Comparison of ENCODE assay signal across 25 cellular contexts in the genomic region with DNA sequence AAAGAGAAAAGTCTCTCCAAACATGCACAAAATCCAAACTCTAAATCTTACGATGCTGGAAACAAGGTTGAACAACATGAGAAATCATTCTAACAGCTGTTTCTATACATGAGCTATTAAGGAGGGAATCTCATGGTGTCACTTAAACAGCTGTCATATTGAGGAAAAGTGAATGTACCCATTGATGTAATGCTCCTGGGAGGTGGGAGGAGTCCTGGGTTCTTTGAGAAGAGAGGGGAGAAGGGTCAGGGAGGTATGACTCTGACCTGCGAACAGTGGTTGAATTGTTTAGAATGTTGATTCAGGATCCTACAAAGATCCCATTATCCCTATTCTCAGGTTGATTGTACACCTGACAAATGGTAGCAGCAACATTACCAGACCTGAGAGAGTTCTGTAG. TPM values are rescaled to one million over a fixed set of nuclear protein-coding genes. Genes with fewer than 3 reads are reported as not detected.
"Had no signal": no experiment of that assay in that cellular context is flagged by ENCODE, and none has a peak within 500 bp of the region (broad histone marks: within the 10 kb centered on the region; RNA-seq: fewer than 3 reads in every experiment).

No MANE protein-coding gene starts in this region.

- H3K36me3 Mint-ChIP-seq: activated naive CD4-positive, alpha-beta T cell treated with anti-CD3 and anti-CD28 coated beads, Interleukin-2, amount 50 U/mL, for 72 hours; brain; memory B cell; natural killer cell treated with Interleukin-12 subunit alpha and Interleukin-12 subunit beta and Interleukin-15 and Interleukin-18, amount 100 ng/mL, for 72 hours; stimulated activated memory B cell treated with anti-CD40 and anti-IgM and Interleukin-4, amounts not matched to agents 10 μg/mL and 1 μg/mL and 100 μg/mL, for 72 hours had no signal

- H3K4me3 Mint-ChIP-seq: activated CD4-positive, alpha-beta T cell treated with anti-CD3 and anti-CD28 coated beads, Interleukin-2, amount 10 ng/mL, durations not matched to agents 7 days and 5 days; activated CD8-positive, alpha-beta T cell treated with anti-CD3 and anti-CD28 coated beads, Interleukin-2, amount 10 ng/mL, durations not matched to agents 7 days and 5 days; activated T-helper 17 cell treated with anti-CD3 and anti-CD28 coated beads, Interleukin-2, amount 50 U/mL, for 72 hours; brain; dendritic cell treated with granulocyte-macrophage colony-stimulating factor and Interleukin-4, amounts not matched to agents 40 ng/mL and 50 ng/mL, for 4 days; memory B cell; natural killer cell treated with Interleukin-12 subunit alpha and Interleukin-12 subunit beta and Interleukin-15 and Interleukin-18, amount 100 ng/mL, for 72 hours; stimulated activated memory B cell treated with anti-CD40 and anti-IgM and Interleukin-4, amounts not matched to agents 10 μg/mL and 1 μg/mL and 100 μg/mL, for 72 hours had no signal

- H3K4me1 ChIP-seq: stomach, transverse colon had no signal

- H3K27ac Mint-ChIP-seq: activated CD4-positive, alpha-beta T cell treated with anti-CD3 and anti-CD28 coated beads, Interleukin-2, amount 10 ng/mL, durations not matched to agents 7 days and 5 days; activated CD8-positive, alpha-beta T cell treated with anti-CD3 and anti-CD28 coated beads, Interleukin-2, amount 10 ng/mL, durations not matched to agents 7 days and 5 days; activated naive CD4-positive, alpha-beta T cell treated with anti-CD3 and anti-CD28 coated beads, Interleukin-2, amount 50 U/mL, for 72 hours; activated T-helper 17 cell treated with anti-CD3 and anti-CD28 coated beads, Interleukin-2, amount 50 U/mL, for 72 hours; dendritic cell treated with granulocyte-macrophage colony-stimulating factor and Interleukin-4, amounts not matched to agents 40 ng/mL and 50 ng/mL, for 4 days; memory B cell; natural killer cell treated with Interleukin-12 subunit alpha and Interleukin-12 subunit beta and Interleukin-15 and Interleukin-18, amount 100 ng/mL, for 72 hours; stimulated activated memory B cell treated with anti-CD40 and anti-IgM and Interleukin-4, amounts not matched to agents 10 μg/mL and 1 μg/mL and 100 μg/mL, for 72 hours had no signal

- ATAC-seq: activated CD8-positive, alpha-beta T cell treated with anti-CD3 and anti-CD28 coated beads, Interleukin-2, amount 10 ng/mL, durations not matched to agents 7 days and 5 days; activated naive CD4-positive, alpha-beta T cell treated with anti-CD3 and anti-CD28 coated beads, Interleukin-2, amount 50 U/mL, for 72 hours; activated T-helper 17 cell treated with anti-CD3 and anti-CD28 coated beads, Interleukin-2, amount 50 U/mL, for 72 hours; heart left ventricle; left colon; natural killer cell treated with Interleukin-12 subunit alpha and Interleukin-12 subunit beta and Interleukin-15 and Interleukin-18, amount 100 ng/mL, for 72 hours; stimulated activated memory B cell treated with anti-CD40 and anti-IgM and Interleukin-4, amounts not matched to agents 10 μg/mL and 1 μg/mL and 100 μg/mL, for 72 hours had no signal

- H3K27me3 Mint-ChIP-seq: activated CD4-positive, alpha-beta T cell treated with anti-CD3 and anti-CD28 coated beads, Interleukin-2, amount 10 ng/mL, durations not matched to agents 7 days and 5 days; activated T-helper 17 cell treated with anti-CD3 and anti-CD28 coated beads, Interleukin-2, amount 50 U/mL, for 72 hours; memory B cell; natural killer cell treated with Interleukin-12 subunit alpha and Interleukin-12 subunit beta and Interleukin-15 and Interleukin-18, amount 100 ng/mL, for 72 hours; stimulated activated memory B cell treated with anti-CD40 and anti-IgM and Interleukin-4, amounts not matched to agents 10 μg/mL and 1 μg/mL and 100 μg/mL, for 72 hours had no signal

- H3K27me3 ChIP-seq: pancreas, sigmoid colon, stomach, transverse colon had no signal

- H3K36me3 ChIP-seq: heart left ventricle, pancreas, sigmoid colon, stomach, transverse colon, WERI-Rb-1 had no signal

- DNase-seq: activated CD4-positive, alpha-beta T cell treated with anti-CD3 and anti-CD28 coated beads, Interleukin-2, amount 10 ng/mL, durations not matched to agents 7 days and 5 days; activated CD4-positive, CD25-positive, alpha-beta regulatory T cell treated with anti-CD3 and anti-CD28 coated beads, Interleukin-2, amount 50 U/mL, for 72 hours; activated CD8-positive, alpha-beta T cell treated with anti-CD3 and anti-CD28 coated beads, Interleukin-2, amount 10 ng/mL, durations not matched to agents 7 days and 5 days; aorta; caudate nucleus; effector CD4-positive, alpha-beta T cell; heart left ventricle; left colon; pancreas; sigmoid colon; stimulated activated CD4-positive, alpha-beta T cell treated with anti-CD3 and anti-CD28 coated beads, Interleukin-15, amount 100 ng/mL, for 24 hours; stomach; transverse colon; WERI-Rb-1 had no signal

- H3K4me1 Mint-ChIP-seq: activated CD4-positive, alpha-beta T cell treated with anti-CD3 and anti-CD28 coated beads, Interleukin-2, amount 10 ng/mL, durations not matched to agents 7 days and 5 days; activated T-helper 17 cell treated with anti-CD3 and anti-CD28 coated beads, Interleukin-2, amount 50 U/mL, for 72 hours; memory B cell; stimulated activated memory B cell treated with anti-CD40 and anti-IgM and Interleukin-4, amounts not matched to agents 10 μg/mL and 1 μg/mL and 100 μg/mL, for 72 hours had no signal

- H3K9me3 Mint-ChIP-seq: activated CD4-positive, alpha-beta T cell treated with anti-CD3 and anti-CD28 coated beads, Interleukin-2, amount 10 ng/mL, durations not matched to agents 7 days and 5 days; activated T-helper 17 cell treated with anti-CD3 and anti-CD28 coated beads, Interleukin-2, amount 50 U/mL, for 72 hours; dendritic cell treated with granulocyte-macrophage colony-stimulating factor and Interleukin-4, amounts not matched to agents 40 ng/mL and 50 ng/mL, for 4 days; memory B cell; natural killer cell treated with Interleukin-12 subunit alpha and Interleukin-12 subunit beta and Interleukin-15 and Interleukin-18, amount 100 ng/mL, for 72 hours; stimulated activated memory B cell treated with anti-CD40 and anti-IgM and Interleukin-4, amounts not matched to agents 10 μg/mL and 1 μg/mL and 100 μg/mL, for 72 hours had no signal

- H3K9me3 ChIP-seq: heart left ventricle, pancreas, sigmoid colon, stomach, transverse colon had no signal

- H3K4me3 ChIP-seq: heart left ventricle, pancreas, sigmoid colon, smooth muscle cell, stomach, transverse colon had no signal

- H3K4me2 ChIP-seq: smooth muscle cell had no signal

- H3K27ac ChIP-seq: heart left ventricle, pancreas, sigmoid colon, stomach, transverse colon, WERI-Rb-1 had no signal

RNA-seq across cellular contexts. Expression of gene ZC3H11B, which starts 49.3 kb away (rescaled TPM):
- total RNA-seq: epithelial cell of proximal tubule; fibroblast of villous mesenchyme; left colon; natural killer cell treated with Interleukin-12 subunit alpha and Interleukin-12 subunit beta and Interleukin-15 and Interleukin-18, amount 100 ng/mL, for 72 hours; stomach; temporal lobe; transverse colon had no signal
